2 cellular contexts compared by ENCODE assay signal in the genomic region with DNA sequence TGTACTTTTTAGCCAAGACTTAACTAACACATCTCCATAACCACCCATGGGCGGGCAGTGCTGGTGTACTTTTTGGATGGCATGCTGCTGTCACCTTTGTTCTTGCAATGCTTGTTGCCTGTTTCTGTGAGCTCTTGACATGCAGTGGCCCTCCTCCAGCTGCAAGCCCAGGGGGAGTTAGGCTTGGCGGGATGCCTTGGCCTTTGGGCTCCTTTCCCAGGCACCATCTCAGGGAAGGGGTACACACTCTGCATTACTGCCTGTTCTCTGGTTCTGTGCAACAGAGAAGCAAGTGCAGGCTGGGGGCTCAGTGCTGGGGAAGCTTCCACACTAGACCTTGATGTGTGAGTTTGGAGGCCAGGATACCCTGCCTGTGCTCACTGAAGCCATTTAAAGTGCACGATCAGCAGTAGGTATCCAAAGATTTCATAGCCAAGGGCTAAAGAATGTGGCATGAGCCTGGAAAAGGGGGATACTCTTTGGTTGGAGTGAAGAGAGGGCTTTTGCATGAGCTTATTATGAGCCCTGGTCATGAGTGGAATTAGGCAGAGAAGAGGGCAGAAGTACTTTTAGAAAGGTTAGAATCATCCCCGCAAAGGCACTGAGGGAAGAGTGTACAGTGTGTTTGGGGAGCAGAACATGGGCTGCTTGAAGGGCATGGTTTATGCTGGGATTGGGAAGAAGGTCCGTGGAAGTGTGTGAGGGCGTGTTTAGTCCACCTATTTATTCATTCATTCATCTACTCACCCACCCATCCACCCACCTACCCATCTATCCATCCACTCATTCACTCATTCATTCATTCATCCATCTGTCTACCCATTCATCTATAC.
TF ChIP-seq lines count a peak whose summit lies in the region.

No MANE protein-coding gene starts in this region.

TF ChIP-seq in A549, 52 proteins besides CTCF, POLR2A, EP300 and RAD21:
- TF ChIP-seq MAFK (IDR thresholded peaks at IDR 0.05; ENCODE audit: partially characterized antibody) = peak; percentile 60
- TF ChIP-seq RCOR1 (IDR thresholded peaks at IDR 0.05; ENCODE audit: low read depth, low read length) = no peak

TF ChIP-seq in K562, 482 proteins besides CTCF, POLR2A, EP300 and RAD21:
- TF ChIP-seq, protein P1, sequence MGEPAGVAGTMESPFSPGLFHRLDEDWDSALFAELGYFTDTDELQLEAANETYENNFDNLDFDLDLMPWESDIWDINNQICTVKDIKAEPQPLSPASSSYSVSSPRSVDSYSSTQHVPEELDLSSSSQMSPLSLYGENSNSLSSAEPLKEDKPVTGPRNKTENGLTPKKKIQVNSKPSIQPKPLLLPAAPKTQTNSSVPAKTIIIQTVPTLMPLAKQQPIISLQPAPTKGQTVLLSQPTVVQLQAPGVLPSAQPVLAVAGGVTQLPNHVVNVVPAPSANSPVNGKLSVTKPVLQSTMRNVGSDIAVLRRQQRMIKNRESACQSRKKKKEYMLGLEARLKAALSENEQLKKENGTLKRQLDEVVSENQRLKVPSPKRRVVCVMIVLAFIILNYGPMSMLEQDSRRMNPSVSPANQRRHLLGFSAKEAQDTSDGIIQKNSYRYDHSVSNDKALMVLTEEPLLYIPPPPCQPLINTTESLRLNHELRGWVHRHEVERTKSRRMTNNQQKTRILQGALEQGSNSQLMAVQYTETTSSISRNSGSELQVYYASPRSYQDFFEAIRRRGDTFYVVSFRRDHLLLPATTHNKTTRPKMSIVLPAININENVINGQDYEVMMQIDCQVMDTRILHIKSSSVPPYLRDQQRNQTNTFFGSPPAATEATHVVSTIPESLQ (CRISPR knock-in tag; IDR thresholded peaks at IDR 0.05) = no peak
- TF ChIP-seq POLR2AphosphoS2 (IDR thresholded peaks at IDR 0.05; ENCODE audit: low read length) = peak; percentile 45; the same call in 1 of the 2 replicates
